ENCODE assay signal across 8 cellular contexts in genomic region chr6:27772261-27773001, GRCh38.
DNase-seq lines count a peak whose midpoint lies in the region; ATAC-seq and TF ChIP-seq lines count a peak whose summit lies in the region.

No MANE protein-coding gene starts in this region.

- DNase-seq in GM12864 (ENCODE audit: low read depth) = no peak
- DNase-seq in NCI-H2171 treated with DMSO at 0.1 percent for 48 hours (lab: John Stamatoyannopoulos, UW) = peak; percentile 80
- peak; percentile 71 for DNase-seq in activated CD4-positive, CD25-positive, alpha-beta regulatory T cell treated with anti-CD3 and anti-CD28 coated beads, Interleukin-2, amount 50 U/mL, for 16 hours (ENCODE audit: low read depth, low spot score)
- no peak for DNase-seq in chondrocyte (ENCODE audit: low spot score)
- DNase-seq in left colon = peak; percentile 82 to 94
- peak; percentile 90 for DNase-seq in stimulated activated CD4-positive, alpha-beta T cell treated with anti-CD3 and anti-CD28 coated beads, Interleukin-1b, Interleukin-23, amount 100 ng/mL, for 48 hours

- peak overlapping the region; percentile 58 for H3K4me3 Mint-ChIP-seq in chondrocyte (ENCODE audit: unreplicated experiment)

- H3K27me3 Mint-ChIP-seq in chondrocyte (ENCODE audit: low read depth) = peaks cover 31% of the 10 kb centered on the region

- H3K27ac Mint-ChIP-seq in chondrocyte (ENCODE audit: unreplicated experiment) = peak overlapping the region; percentile 8

- no peaks in the 10 kb centered on the region for H3K9me3 Mint-ChIP-seq in chondrocyte (ENCODE audit: low read depth)

- intact Hi-C loops in left colon (cut with DNase I, micrococcal nuclease) = no loop called here

- peak; percentile 98 for TF ChIP-seq CTCF in GM12864 (IDR thresholded peaks at IDR 0.05; ENCODE audit: low read depth, low read length, missing control alignments)
- peak; percentile 97 for TF ChIP-seq CTCF in chondrocyte (IDR thresholded peaks at IDR 0.05)

- H3K36me3 Mint-ChIP-seq in chondrocyte (ENCODE audit: low read depth) = peaks cover 2% of the 10 kb centered on the region

- no peak overlapping the region for H3K4me3 ChIP-seq in GM12864 (ENCODE audit: low read depth, low read length)

- ATAC-seq in HG03039 (IDR thresholded peaks at IDR 0.05; ENCODE audit: unreplicated experiment) = peak; percentile 74
- ATAC-seq in left colon = peak; percentile 65
- ATAC-seq in GM18519 (IDR thresholded peaks at IDR 0.05; ENCODE audit: low FRiP score, unreplicated experiment) = no peak

- peaks cover 6% of the 10 kb centered on the region for H3K4me1 Mint-ChIP-seq in chondrocyte (ENCODE audit: low read depth)

Comparison
In these comparisons a context has a peak if more than half of its experiments do, and no peak if none do; other contexts are left out.
1. DNase-seq: peak in NCI-H2171 treated with DMSO at 0.1 percent for 48 hours (single experiment), activated CD4-positive, CD25-positive, alpha-beta regulatory T cell treated with anti-CD3 and anti-CD28 coated beads, Interleukin-2, amount 50 U/mL, for 16 hours (single experiment), left colon (2 of 2) and stimulated activated CD4-positive, alpha-beta T cell treated with anti-CD3 and anti-CD28 coated beads, Interleukin-1b, Interleukin-23, amount 100 ng/mL, for 48 hours (single experiment); none in GM12864 (single experiment) and chondrocyte (single experiment).